20 cellular contexts compared by ENCODE assay signal in genomic region chr7:100598425-100598824, GRCh38. TPM values are rescaled to one million over a fixed set of nuclear protein-coding genes. Genes with fewer than 3 reads are reported as not detected.
DNase-seq lines count a peak whose midpoint lies in the region; ATAC-seq and FAIRE-seq lines count a peak whose summit lies in the region.
"Had no signal": no experiment of that assay in that cellular context is flagged by ENCODE, and none has a peak within 500 bp of the region (broad histone marks: within the 10 kb centered on the region; RNA-seq: fewer than 3 reads in every experiment).

No MANE protein-coding gene starts in this region.

- no peaks in the 10 kb centered on the region for H3K36me3 Mint-ChIP-seq in activated naive CD4-positive, alpha-beta T cell treated with anti-CD3 and anti-CD28 coated beads, Interleukin-2, amount 10 ng/mL, durations not matched to agents 7 days and 5 days
- H3K36me3 Mint-ChIP-seq in activated T-helper 17 cell treated with anti-CD3 and anti-CD28 coated beads, Interleukin-2, amount 50 U/mL, for 72 hours (ENCODE audit: low read depth) = no peaks in the 10 kb centered on the region
- H3K36me3 Mint-ChIP-seq: CD4-positive, alpha-beta memory T cell had no signal

- CTCF ChIA-PET in activated naive CD4-positive, alpha-beta T cell treated with anti-CD3 and anti-CD28 coated beads, Interleukin-2, amount 10 ng/mL, durations not matched to agents 7 days and 5 days (lab: Charles Lee) = interaction anchor here (2.2 kb wide), 1 partner anchor 10 kb away, joined by 12 read pairs; no protein-coding TSS in a partner anchor

- no peak for DNase-seq in activated naive CD4-positive, alpha-beta T cell treated with anti-CD3 and anti-CD28 coated beads, Interleukin-2, amount 10 ng/mL, durations not matched to agents 7 days and 5 days
- no peak for DNase-seq in activated naive CD4-positive, alpha-beta T cell (lab: John Stamatoyannopoulos, UW)
- DNase-seq in RCC 7860 (ENCODE audit: low spot score) (peak; percentile 5), fibroblast of peridontal ligament (ENCODE audit: extremely low read depth) (peak; percentile 61), stromal cell of bone marrow (ENCODE audit: low read depth) (peak; percentile 57), SKM-1 treated with dmso at 0.1 percent for 144 hours (lab: John Stamatoyannopoulos, UW; ENCODE audit: unreplicated experiment) (no peak), NCI-H1092 (lab: John Stamatoyannopoulos, UW) (no peak)
- DNase-seq: amniotic stem cell; CD4-positive, alpha-beta memory T cell; midbrain; retina; stimulated activated CD4-positive, alpha-beta T cell treated with anti-CD3 and anti-CD28 coated beads, Interleukin-12 subunit alpha, Interleukin-12 subunit beta, amount 100 ng/mL, for 4 hours; testis had no signal

- peak overlapping the region; percentile 29 for H3K27ac Mint-ChIP-seq in activated naive CD4-positive, alpha-beta T cell treated with anti-CD3 and anti-CD28 coated beads, Interleukin-2, amount 10 ng/mL, durations not matched to agents 7 days and 5 days
- no peak overlapping the region for H3K27ac Mint-ChIP-seq in activated T-helper 17 cell treated with anti-CD3 and anti-CD28 coated beads, Interleukin-2, amount 50 U/mL, for 72 hours
- H3K27ac Mint-ChIP-seq: activated T-helper 2 cell treated with anti-CD3 and anti-CD28 coated beads, Interferon-gamma antibody, Interleukin-2, Interleukin-4, amounts not matched to agents 10 μg/mL and 5 μg/mL and 100 μg/mL, durations not matched to agents 14 hours and 24 hours and 36 hours; T-helper 1 cell treated with Interleukin-12 subunit alpha and Interleukin-12 subunit beta and Interleukin-4 antibody, amounts not matched to agents 30 μg/mL and 1 μg/mL, for 36 hours had no signal

- H3K4me3 Mint-ChIP-seq in activated naive CD4-positive, alpha-beta T cell treated with anti-CD3 and anti-CD28 coated beads, Interleukin-2, amount 10 ng/mL, durations not matched to agents 7 days and 5 days = no peak overlapping the region
- H3K4me3 Mint-ChIP-seq in activated T-helper 17 cell treated with anti-CD3 and anti-CD28 coated beads, Interleukin-2, amount 50 U/mL, for 72 hours = no peak overlapping the region
- H3K4me3 Mint-ChIP-seq: CD4-positive, alpha-beta memory T cell; central memory CD8-positive, alpha-beta T cell; T-helper 1 cell treated with Interleukin-12 subunit alpha and Interleukin-12 subunit beta and Interleukin-4 antibody, amounts not matched to agents 30 μg/mL and 1 μg/mL, for 36 hours had no signal

- ATAC-seq in activated T-helper 17 cell treated with anti-CD3 and anti-CD28 coated beads, Interleukin-2, amount 50 U/mL, for 72 hours (replicated peaks) = no peak
- ATAC-seq: esophagus mucosa, Right ventricle myocardium inferior had no signal

- H3K9me3 Mint-ChIP-seq in activated naive CD4-positive, alpha-beta T cell treated with anti-CD3 and anti-CD28 coated beads, Interleukin-2, amount 10 ng/mL, durations not matched to agents 7 days and 5 days = no peaks in the 10 kb centered on the region
- H3K9me3 Mint-ChIP-seq in activated T-helper 17 cell treated with anti-CD3 and anti-CD28 coated beads, Interleukin-2, amount 50 U/mL, for 72 hours = no peaks in the 10 kb centered on the region
- H3K9me3 Mint-ChIP-seq: activated T-helper 2 cell treated with anti-CD3 and anti-CD28 coated beads, Interferon-gamma antibody, Interleukin-2, Interleukin-4, amounts not matched to agents 10 μg/mL and 5 μg/mL and 100 μg/mL, durations not matched to agents 14 hours and 24 hours and 36 hours; CD4-positive, alpha-beta memory T cell; central memory CD8-positive, alpha-beta T cell; T-helper 1 cell treated with Interleukin-12 subunit alpha and Interleukin-12 subunit beta and Interleukin-4 antibody, amounts not matched to agents 30 μg/mL and 1 μg/mL, for 36 hours had no signal

- peaks cover 52% of the 10 kb centered on the region for H3K27me3 Mint-ChIP-seq in activated naive CD4-positive, alpha-beta T cell treated with anti-CD3 and anti-CD28 coated beads, Interleukin-2, amount 10 ng/mL, durations not matched to agents 7 days and 5 days
- no peaks in the 10 kb centered on the region for H3K27me3 Mint-ChIP-seq in activated T-helper 17 cell treated with anti-CD3 and anti-CD28 coated beads, Interleukin-2, amount 50 U/mL, for 72 hours
- H3K27me3 Mint-ChIP-seq: CD4-positive, alpha-beta memory T cell; central memory CD8-positive, alpha-beta T cell had no signal

- no peak for FAIRE-seq in RCC 7860 (lab: Jason Lieb, UNC)

- H3K4me1 Mint-ChIP-seq in activated naive CD4-positive, alpha-beta T cell treated with anti-CD3 and anti-CD28 coated beads, Interleukin-2, amount 10 ng/mL, durations not matched to agents 7 days and 5 days = peaks cover 20% of the 10 kb centered on the region
- H3K4me1 Mint-ChIP-seq in activated T-helper 17 cell treated with anti-CD3 and anti-CD28 coated beads, Interleukin-2, amount 50 U/mL, for 72 hours = no peaks in the 10 kb centered on the region

RNA-seq across cellular contexts. Expression of gene PCOLCE, which starts 3.7 kb away (rescaled TPM):
- total RNA-seq in activated T-helper 17 cell treated with anti-CD3 and anti-CD28 coated beads, Interleukin-2, amount 50 U/mL, for 72 hours = 10 to 100 TPM; 10.7 to 22.2 TPM

RNA-seq across cellular contexts. Expression of gene FBXO24, which starts 12.3 kb away (rescaled TPM):
- 1 to 10 TPM; 1.5 to 5.6 TPM for total RNA-seq in activated T-helper 17 cell treated with anti-CD3 and anti-CD28 coated beads, Interleukin-2, amount 50 U/mL, for 72 hours
- total RNA-seq: glomerular endothelial cell had no signal

RNA-seq across cellular contexts. Expression of gene LRCH4, which starts 12.5 kb away (rescaled TPM):
- total RNA-seq in activated T-helper 17 cell treated with anti-CD3 and anti-CD28 coated beads, Interleukin-2, amount 50 U/mL, for 72 hours = 10 to 100 TPM; 81.1 to 96.4 TPM

RNA-seq across cellular contexts. Expression of gene MOSPD3, which starts 13.9 kb away (rescaled TPM):
- 10 to 100 TPM; 21.0 to 32.7 TPM for total RNA-seq in activated T-helper 17 cell treated with anti-CD3 and anti-CD28 coated beads, Interleukin-2, amount 50 U/mL, for 72 hours

RNA-seq across cellular contexts. Expression of gene SAP25, which starts 24.7 kb away (rescaled TPM):
- 10 to 100 TPM in 1 of 2 donors, 1 to 10 TPM in 1; 7.6 to 12.9 TPM for total RNA-seq in activated T-helper 17 cell treated with anti-CD3 and anti-CD28 coated beads, Interleukin-2, amount 50 U/mL, for 72 hours

Comparison
In these comparisons a context has a peak if more than half of its experiments do, and no peak if none do; other contexts are left out.
1. DNase-seq: peak in RCC 7860 (single experiment), fibroblast of peridontal ligament (single experiment) and stromal cell of bone marrow (single experiment); none in activated naive CD4-positive, alpha-beta T cell treated with anti-CD3 and anti-CD28 coated beads, Interleukin-2, amount 10 ng/mL, durations not matched to agents 7 days and 5 days (single experiment), activated naive CD4-positive, alpha-beta T cell (0 of 4), SKM-1 treated with dmso at 0.1 percent for 144 hours (single experiment) and NCI-H1092 (single experiment).